In the genomic region with DNA sequence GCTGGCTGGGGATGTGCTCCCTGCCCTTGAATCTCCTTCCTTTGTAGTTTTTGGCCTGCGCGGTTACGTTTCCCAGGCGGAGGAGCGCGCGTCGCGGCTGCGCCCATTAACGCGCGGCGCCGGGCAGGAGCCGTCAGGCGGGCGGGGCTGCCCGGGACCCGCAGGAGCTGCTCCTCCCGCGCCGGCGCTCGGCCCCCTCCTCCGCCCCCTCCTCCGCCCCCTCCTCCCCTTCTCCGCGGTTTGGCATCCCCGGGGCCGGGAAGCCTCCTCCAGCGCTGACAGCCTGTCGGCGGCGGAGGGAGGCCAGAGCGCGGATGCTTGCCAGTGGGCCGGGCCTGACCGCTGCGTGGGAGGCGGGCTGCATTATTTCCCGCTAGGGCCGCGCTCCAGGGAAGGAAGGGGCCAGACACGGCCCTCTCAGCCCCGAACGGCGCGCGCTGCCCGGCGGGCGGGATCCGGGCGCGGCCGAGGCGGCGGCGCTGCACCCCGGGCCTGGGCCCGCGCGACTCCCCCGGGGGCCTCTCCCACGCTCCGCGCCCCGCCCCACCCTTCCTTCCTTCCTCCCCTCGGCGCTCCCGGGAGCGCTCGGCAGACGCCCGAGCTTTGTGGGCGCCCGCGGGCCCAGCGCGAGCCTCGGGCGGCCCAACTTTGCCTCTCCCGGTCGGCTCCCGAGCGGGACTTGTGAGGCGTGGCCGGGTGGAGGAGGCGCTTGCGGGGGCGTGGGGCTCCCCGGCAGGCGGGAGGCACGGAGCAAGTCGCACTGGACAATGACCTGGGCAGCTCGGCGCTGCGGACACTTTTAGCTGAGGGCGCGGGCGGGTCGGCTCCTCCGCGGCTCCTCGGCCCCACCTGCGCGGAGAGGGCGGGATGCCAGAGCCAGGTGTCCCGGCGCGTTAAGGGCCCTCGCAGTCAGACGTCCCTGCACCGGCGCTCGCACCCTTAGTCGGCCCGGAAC, we compare ENCODE assay signal across 1 cellular context.
TF ChIP-seq lines count a peak whose summit lies in the region.

A gene (plus strand): TSS at position 405 of the 955 bp plus-strand sequence. CDS start 583 bp downstream, outside the sequence.

TF ChIP-seq in IMR-90, 13 proteins besides CTCF, POLR2A, EP300 and RAD21:
- TF ChIP-seq NFE2L2 (IDR thresholded peaks at IDR 0.05; ENCODE audit: low read depth, low read length) (no peak), RCOR1 (IDR thresholded peaks at IDR 0.05; ENCODE audit: insufficient replicate concordance, low read length) (no peak), BHLHE40 (IDR thresholded peaks at IDR 0.05; ENCODE audit: low read depth, low read length) (no peak), CEBPB (IDR thresholded peaks at IDR 0.05; ENCODE audit: low read depth, low read length) (no peak), MXI1 (IDR thresholded peaks at IDR 0.05; ENCODE audit: borderline replicate concordance, low read depth, low read length) (peak; percentile 57; the same call in 1 of the 2 replicates), RFX5 (IDR thresholded peaks at IDR 0.05; ENCODE audit: low read depth, low read length) (no peak), MAFK (IDR thresholded peaks at IDR 0.05; ENCODE audit: low read depth, low read length) (no peak), MAZ (IDR thresholded peaks at IDR 0.05; ENCODE audit: borderline replicate concordance, low read depth, low read length) (peak; percentile 64; the same call in 1 of the 2 replicates), SMC3 (IDR thresholded peaks at IDR 0.05; ENCODE audit: low read depth, low read length) (no peak), CHD1 (IDR thresholded peaks at IDR 0.05; ENCODE audit: low read depth, low read length) (no peak), FOS (IDR thresholded peaks at IDR 0.05; ENCODE audit: low read depth, low read length) (no peak)
- TF ChIP-seq, protein P1, sequence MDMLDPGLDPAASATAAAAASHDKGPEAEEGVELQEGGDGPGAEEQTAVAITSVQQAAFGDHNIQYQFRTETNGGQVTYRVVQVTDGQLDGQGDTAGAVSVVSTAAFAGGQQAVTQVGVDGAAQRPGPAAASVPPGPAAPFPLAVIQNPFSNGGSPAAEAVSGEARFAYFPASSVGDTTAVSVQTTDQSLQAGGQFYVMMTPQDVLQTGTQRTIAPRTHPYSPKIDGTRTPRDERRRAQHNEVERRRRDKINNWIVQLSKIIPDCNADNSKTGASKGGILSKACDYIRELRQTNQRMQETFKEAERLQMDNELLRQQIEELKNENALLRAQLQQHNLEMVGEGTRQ (IDR thresholded peaks at IDR 0.05; ENCODE audit: low read depth, low read length) = no peak
- TF ChIP-seq, protein P2, sequence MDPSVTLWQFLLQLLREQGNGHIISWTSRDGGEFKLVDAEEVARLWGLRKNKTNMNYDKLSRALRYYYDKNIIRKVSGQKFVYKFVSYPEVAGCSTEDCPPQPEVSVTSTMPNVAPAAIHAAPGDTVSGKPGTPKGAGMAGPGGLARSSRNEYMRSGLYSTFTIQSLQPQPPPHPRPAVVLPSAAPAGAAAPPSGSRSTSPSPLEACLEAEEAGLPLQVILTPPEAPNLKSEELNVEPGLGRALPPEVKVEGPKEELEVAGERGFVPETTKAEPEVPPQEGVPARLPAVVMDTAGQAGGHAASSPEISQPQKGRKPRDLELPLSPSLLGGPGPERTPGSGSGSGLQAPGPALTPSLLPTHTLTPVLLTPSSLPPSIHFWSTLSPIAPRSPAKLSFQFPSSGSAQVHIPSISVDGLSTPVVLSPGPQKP (IDR thresholded peaks at IDR 0.05; ENCODE audit: borderline replicate concordance, low read depth, low read length) = no peak
